In genomic region chr1:230235876-230236275, GRCh38 we compare ENCODE assay signal across 22 cellular contexts.
"Had no signal": no experiment of that assay in that cellular context is flagged by ENCODE, and none has a peak within 500 bp of the region (broad histone marks: within the 10 kb centered on the region; RNA-seq: fewer than 3 reads in every experiment).

No MANE protein-coding gene starts in this region.

- H3K4me1 ChIP-seq: suprapubic skin had no signal

- H3K9me3 Mint-ChIP-seq: stimulated activated effector memory CD8-positive, alpha-beta T cell treated with anti-CD3 and anti-CD28 coated beads, Interleukin-12 subunit alpha, Interleukin-12 subunit beta, amount 100 ng/mL, for 72 hours; stimulated activated naive CD8-positive, alpha-beta T cell treated with anti-CD3 and anti-CD28 coated beads, Interleukin-15, Interleukin-2, amounts not matched to agents 100 ng/mL and 50 ng/mL, for 24 hours had no signal

- H3K4me3 ChIP-seq: left lung, lung, skin epidermis, spleen, suprapubic skin, tibial nerve, upper lobe of left lung had no signal

- H3K27me3 Mint-ChIP-seq: naive thymus-derived CD8-positive, alpha-beta T cell; progenitor cell of endocrine pancreas; stimulated activated naive CD8-positive, alpha-beta T cell treated with anti-CD3 and anti-CD28 coated beads, Interleukin-15, Interleukin-2, amounts not matched to agents 100 ng/mL and 50 ng/mL, for 24 hours had no signal

- H3K27ac ChIP-seq: left lung, skin epidermis, spleen, suprapubic skin, tibial nerve, upper lobe of left lung had no signal

- DNase-seq: head of caudate nucleus; hippocampal formation; kidney; left colon; left lung; naive thymus-derived CD8-positive, alpha-beta T cell; nucleus accumbens; right cardiac atrium; spleen; stimulated activated CD4-positive, alpha-beta T cell treated with anti-CD3 and anti-CD28 coated beads, Interleukin-4, amount 100 ng/mL, for 24 hours; stimulated activated naive CD4-positive, alpha-beta T cell; upper lobe of left lung had no signal

- H3K27ac Mint-ChIP-seq: nephron; progenitor cell of endocrine pancreas; stimulated activated effector memory CD8-positive, alpha-beta T cell treated with anti-CD3 and anti-CD28 coated beads, Interleukin-12 subunit alpha, Interleukin-12 subunit beta, amount 100 ng/mL, for 72 hours; stimulated activated naive CD8-positive, alpha-beta T cell treated with anti-CD3 and anti-CD28 coated beads, Interleukin-15, Interleukin-2, amounts not matched to agents 100 ng/mL and 50 ng/mL, for 24 hours had no signal

- ATAC-seq: left colon; left lung; naive thymus-derived CD8-positive, alpha-beta T cell; right cardiac atrium; sciatic nerve; stimulated activated effector memory CD8-positive, alpha-beta T cell treated with anti-CD3 and anti-CD28 coated beads, Interleukin-12 subunit alpha, Interleukin-12 subunit beta, amount 100 ng/mL, for 72 hours had no signal

- H3K27me3 ChIP-seq: left lung, spleen, suprapubic skin, tibial nerve, upper lobe of left lung had no signal

- H3K9me3 ChIP-seq: left lung, suprapubic skin, tibial nerve, upper lobe of left lung had no signal

- H3K4me3 Mint-ChIP-seq: naive thymus-derived CD8-positive, alpha-beta T cell; nephron; neural crest cell; stimulated activated effector memory CD8-positive, alpha-beta T cell treated with anti-CD3 and anti-CD28 coated beads, Interleukin-12 subunit alpha, Interleukin-12 subunit beta, amount 100 ng/mL, for 72 hours; stimulated activated naive CD8-positive, alpha-beta T cell treated with anti-CD3 and anti-CD28 coated beads, Interleukin-15, Interleukin-2, amounts not matched to agents 100 ng/mL and 50 ng/mL, for 24 hours had no signal
